Comparison of ENCODE assay signal across 30 cellular contexts in genomic region chr1:201265771-201266170, GRCh38. TPM values are rescaled to one million over a fixed set of nuclear protein-coding genes. Genes with fewer than 3 reads are reported as not detected.
A peak's percentile ranks its signal among the peaks of the same experiment; 100 is the strongest.
DNase-seq lines count a peak whose midpoint lies in the region; ATAC-seq, FAIRE-seq and TF ChIP-seq lines count a peak whose summit lies in the region.
"Had no signal": no experiment of that assay in that cellular context is flagged by ENCODE, and none has a peak within 500 bp of the region (broad histone marks: within the 10 kb centered on the region; RNA-seq: fewer than 3 reads in every experiment).

No MANE protein-coding gene starts in this region.

- DNase-seq in DMS53 (lab: John Stamatoyannopoulos, UW), result peak; percentile 51
- DNase-seq in PC-3, result peak; percentile 91
- no peak for DNase-seq in chondrocyte (ENCODE audit: low spot score)
- no peak for DNase-seq in keratinocyte (ENCODE audit: low read depth, low spot score)
- no peak for DNase-seq in ACHN
- DNase-seq in NCI-H524 treated with DMSO at 0.1 percent for 48 hours (lab: John Stamatoyannopoulos, UW), result no peak
- DNase-seq: activated CD4-positive, alpha-beta T cell treated with anti-CD3 and anti-CD28 coated beads, Interleukin-2, amount 50 U/mL, for 1 hour; activated CD8-positive, alpha-beta memory T cell treated with anti-CD3 and anti-CD28 coated beads, Interleukin-2, amount 10 ng/mL, durations not matched to agents 7 days and 5 days; activated naive CD4-positive, alpha-beta T cell treated with Interleukin-2 at 50 U/mL for 16 hours; activated T-cell treated with anti-CD3 and anti-CD28 coated beads, Interleukin-2, amount 50 U/mL, for 72 hours; COR-L47; dermis blood vessel endothelial cell; DND-41; Karpas-422; kidney; MV-4-11; natural killer cell; NCI-H524; NK-92 treated with Interleukin-12 subunit alpha and Interleukin-12 subunit beta, amount 100 ng/mL, for 24 hours; retina; SHP77 treated with DMSO at 0.1 percent for 48 hours; stimulated activated CD4-positive, alpha-beta T cell treated with anti-CD3 and anti-CD28 coated beads, Interleukin-2, amount 100 ng/mL, for 24 hours; T1000; transverse colon had no signal

- no peaks in the 10 kb centered on the region for H3K9me2 ChIP-seq in PC-3 (replicated peaks; ENCODE audit: low read length)

- H3K79me2 ChIP-seq in PC-3 (ENCODE audit: low read length) (no peaks in the 10 kb centered on the region), keratinocyte (ENCODE audit: control insufficient read depth, insufficient read depth, low read length) (no peaks in the 10 kb centered on the region)

- CTCF ChIA-PET in PC-3 (lab: Charles Lee), result interaction anchor here (0.6 to 1.8 kb wide), 5 partner anchors 11 to 294 kb away, joined by 4 to 14 read pairs (median 10); no protein-coding TSS in a partner anchor

- H3K9me3 Mint-ChIP-seq in chondrocyte (ENCODE audit: low read depth), result no peaks in the 10 kb centered on the region
- H3K9me3 Mint-ChIP-seq: activated T-cell treated with anti-CD3 and anti-CD28 coated beads, Interleukin-2, amount 50 U/mL, for 72 hours; natural killer cell; WTC11 had no signal

- H4K20me1 ChIP-seq in PC-3 (ENCODE audit: low read length) (no peaks in the 10 kb centered on the region), keratinocyte (ENCODE audit: control insufficient read depth, extremely low read depth, insufficient read depth, low read length) (no peaks in the 10 kb centered on the region)
- H4K20me1 ChIP-seq: BLaER1 had no signal

- no peak overlapping the region for H3K4me3 ChIP-seq in PC-3 (ENCODE audit: low read length)
- H3K4me3 ChIP-seq in keratinocyte (ENCODE audit: control insufficient read depth in 2 of 3, extremely low read depth in 1 of 3, insufficient read depth in 2 of 3, low read depth in 1 of 3, low read length in 3 of 3), result no peak overlapping the region
- H3K4me3 ChIP-seq: adrenal gland, BLaER1, transverse colon had no signal

- intact Hi-C loops in PC-3 (cut with micrococcal nuclease), result loop anchor here (1.0 kb wide), 1 partner anchor 96 kb away; no protein-coding TSS in a partner anchor

- no peaks in the 10 kb centered on the region for H3K27me3 Mint-ChIP-seq in chondrocyte (ENCODE audit: low read depth)

- H2AFZ ChIP-seq in PC-3 (ENCODE audit: low read length) (no peak overlapping the region), keratinocyte (ENCODE audit: control insufficient read depth, low read length) (no peak overlapping the region)

- TF ChIP-seq CTCF in PC-3 (conservative IDR thresholded peaks at IDR 0.05; ENCODE audit: low read depth, low read length), result no peak
- no peak for TF ChIP-seq CTCF in chondrocyte (IDR thresholded peaks at IDR 0.05)
- no peak for TF ChIP-seq CTCF in keratinocyte (optimal IDR thresholded peaks at IDR 0.05 in 1 of 3, IDR thresholded peaks at IDR 0.05 in 1 of 3, conservative IDR thresholded peaks at IDR 0.05 in 1 of 3; ENCODE audit: extremely low read depth in 1 of 3, insufficient read depth in 2 of 3, low read length in 3 of 3)

- FAIRE-seq in keratinocyte (lab: Jason Lieb, UNC), result peak; percentile 97
- FAIRE-seq: kidney had no signal

- in situ Hi-C loops in ACHN (cut with HindIII; ENCODE audit: low pct_ligation_motif_present, low pct_unique_long_range_greater_than_20kb, low sequenced_read_pairs), result no loop called here

- no TSS peak for BruUV-seq in PC-3 (replicated peaks; lab: Mats Ljungman, UMichigan)

- dilution Hi-C loops in keratinocyte (cut with MboI; ENCODE audit: extremely low pct_ligation_motif_present, low sequenced_read_pairs), result no loop called here

- peaks cover 11% of the 10 kb centered on the region for H3F3A ChIP-seq in PC-3 (ENCODE audit: low read length, unreplicated experiment)

- H3K4me1 ChIP-seq in PC-3 (ENCODE audit: insufficient read depth, low read length) (peaks cover 44% of the 10 kb centered on the region), keratinocyte (ENCODE audit: control insufficient read depth, extremely low read depth, insufficient read depth, low read length) (peaks cover 61% of the 10 kb centered on the region)
- H3K4me1 ChIP-seq: adrenal gland had no signal

- no peaks in the 10 kb centered on the region for H3K9me1 ChIP-seq in keratinocyte (ENCODE audit: control insufficient read depth, extremely low read depth, insufficient read depth, low read length)

- H3K27ac ChIP-seq in PC-3 (ENCODE audit: low read length), result peak overlapping the region; percentile 83
- H3K27ac ChIP-seq in keratinocyte (ENCODE audit: control insufficient read depth, insufficient read depth, low read length), result peak overlapping the region; percentile 80
- H3K27ac ChIP-seq: adrenal gland, BLaER1, transverse colon had no signal

- H3K4me3 Mint-ChIP-seq in chondrocyte (ENCODE audit: unreplicated experiment), result no peak overlapping the region
- H3K4me3 Mint-ChIP-seq: activated CD8-positive, alpha-beta memory T cell treated with anti-CD3 and anti-CD28 coated beads, Interleukin-2, amount 10 ng/mL, durations not matched to agents 7 days and 5 days; activated T-cell treated with anti-CD3 and anti-CD28 coated beads, Interleukin-2, amount 50 U/mL, for 72 hours; natural killer cell; WTC11 had no signal

- H3K4me2 ChIP-seq in PC-3 (ENCODE audit: low read length) (peak overlapping the region; percentile 71), keratinocyte (ENCODE audit: control insufficient read depth, extremely low read depth, insufficient read depth, low read depth, low read length) (peak overlapping the region; percentile 18)

- peak overlapping the region; percentile 76; the same call in 1 of the 2 replicates for H3K9ac ChIP-seq in PC-3 (ENCODE audit: low read length)
- no peak overlapping the region for H3K9ac ChIP-seq in keratinocyte (ENCODE audit: control insufficient read depth, extremely low read depth, insufficient read depth, low read length)
- H3K9ac ChIP-seq: BLaER1 had no signal

- ATAC-seq in PC-3 (no peak), HG02642 (IDR thresholded peaks at IDR 0.05; ENCODE audit: poor library complexity, unreplicated experiment) (no peak), HG02759 (IDR thresholded peaks at IDR 0.05; ENCODE audit: unreplicated experiment) (no peak)
- ATAC-seq: activated CD8-positive, alpha-beta memory T cell treated with anti-CD3 and anti-CD28 coated beads, Interleukin-2, amount 10 ng/mL, durations not matched to agents 7 days and 5 days; activated T-cell treated with anti-CD3 and anti-CD28 coated beads, Interleukin-2, amount 50 U/mL, for 72 hours; natural killer cell; WTC11 had no signal

- POLR2A ChIA-PET in PC-3 (lab: Charles Lee; ENCODE audit: unreplicated experiment), result interaction anchor here (1.4 to 2.6 kb wide), 2 partner anchors 10 to 17 kb away, joined by 9 to 19 read pairs; partner anchors contain the start of gene PKP1

- H3K4me1 Mint-ChIP-seq in chondrocyte (ENCODE audit: low read depth), result peaks cover 47% of the 10 kb centered on the region
- H3K4me1 Mint-ChIP-seq: activated CD8-positive, alpha-beta memory T cell treated with anti-CD3 and anti-CD28 coated beads, Interleukin-2, amount 10 ng/mL, durations not matched to agents 7 days and 5 days; natural killer cell had no signal

- peak overlapping the region; percentile 60 for H3K27ac Mint-ChIP-seq in chondrocyte (ENCODE audit: unreplicated experiment)
- H3K27ac Mint-ChIP-seq: activated CD8-positive, alpha-beta memory T cell treated with anti-CD3 and anti-CD28 coated beads, Interleukin-2, amount 10 ng/mL, durations not matched to agents 7 days and 5 days; activated T-cell treated with anti-CD3 and anti-CD28 coated beads, Interleukin-2, amount 50 U/mL, for 72 hours; natural killer cell; WTC11 had no signal

- H3K27me3 ChIP-seq in PC-3 (ENCODE audit: low read length) (no peaks in the 10 kb centered on the region), keratinocyte (ENCODE audit: control insufficient read depth, extremely low read depth, insufficient read depth, low read length) (no peaks in the 10 kb centered on the region)
- H3K27me3 ChIP-seq: BLaER1 had no signal

- H3K9me3 ChIP-seq in PC-3 (ENCODE audit: low read length), result no peaks in the 10 kb centered on the region
- H3K9me3 ChIP-seq in keratinocyte (ENCODE audit: control insufficient read depth, low read depth, low read length), result no peaks in the 10 kb centered on the region
- H3K9me3 ChIP-seq: adrenal gland, BLaER1, transverse colon had no signal

- H3K36me3 Mint-ChIP-seq in chondrocyte (ENCODE audit: low read depth), result no peaks in the 10 kb centered on the region
- H3K36me3 Mint-ChIP-seq: activated CD8-positive, alpha-beta memory T cell treated with anti-CD3 and anti-CD28 coated beads, Interleukin-2, amount 10 ng/mL, durations not matched to agents 7 days and 5 days; natural killer cell; WTC11 had no signal

- H3K36me3 ChIP-seq in PC-3 (ENCODE audit: low read depth, low read length) (no peaks in the 10 kb centered on the region), keratinocyte (ENCODE audit: control insufficient read depth in 2 of 2, extremely low read depth in 1 of 2, insufficient read depth in 2 of 2, low read length in 2 of 2) (no peaks in the 10 kb centered on the region)
- H3K36me3 ChIP-seq: adrenal gland, BLaER1, transverse colon had no signal

RNA-seq across cellular contexts. Expression of gene PKP1, which starts 17.5 kb away (rescaled TPM):
- total RNA-seq in PC-3 (2014; rRNA removed), result 211 and 259 TPM in 2 replicates
- 0.07 to 4.1 TPM (median 4.0 TPM) in 3 replicates for total RNA-seq in chondrocyte
- polyA plus RNA-seq in keratinocyte, result 163 to 301 TPM (median 169 TPM) in 3 replicates
- polyA plus RNA-seq in keratinocyte (2011; ENCODE audit: low read depth), result 262 TPM
- polyA plus RNA-seq in keratinocyte (2011; cell fraction: cytosol; rRNA removed), result 168 and 222 TPM in 2 replicates
- 418 and 503 TPM in 2 replicates for polyA plus RNA-seq in keratinocyte (2011; cell fraction: nucleus; rRNA removed)
- polyA plus RNA-seq in keratinocyte (2012; ENCODE audit: low replicate concordance), result 160 and 587 TPM in 2 replicates
- polyA minus RNA-seq in keratinocyte, result 263 to 433 TPM (median 366 TPM) in 3 replicates
- polyA minus RNA-seq in keratinocyte (2011; cell fraction: cytosol; rRNA and poly(A)+ RNA removed), result 238 TPM
- 239 and 304 TPM in 2 replicates for polyA minus RNA-seq in keratinocyte (2011; cell fraction: nucleus; rRNA and poly(A)+ RNA removed)
- total RNA-seq: activated CD8-positive, alpha-beta memory T cell treated with anti-CD3 and anti-CD28 coated beads, Interleukin-2, amount 10 ng/mL, durations not matched to agents 7 days and 5 days; activated T-cell treated with anti-CD3 and anti-CD28 coated beads, Interleukin-2, amount 50 U/mL, for 72 hours; mononuclear cell; natural killer cell had no signal

Comparison
In these comparisons a context has a peak if more than half of its experiments do, and no peak if none do; other contexts are left out.
1. DNase-seq: peak in DMS53 (single experiment) and PC-3 (single experiment); none in chondrocyte (single experiment), keratinocyte (single experiment), ACHN (single experiment) and NCI-H524 treated with DMSO at 0.1 percent for 48 hours (single experiment).
2. RNA of gene PKP1, which starts 17.5 kb away (total RNA-seq): 211 to 259 TPM in PC-3; 0.07 to 4.1 TPM in chondrocyte; every median in the first group is over 10 times any median in the second.